9 cellular contexts compared by ENCODE assay signal in the genomic region with DNA sequence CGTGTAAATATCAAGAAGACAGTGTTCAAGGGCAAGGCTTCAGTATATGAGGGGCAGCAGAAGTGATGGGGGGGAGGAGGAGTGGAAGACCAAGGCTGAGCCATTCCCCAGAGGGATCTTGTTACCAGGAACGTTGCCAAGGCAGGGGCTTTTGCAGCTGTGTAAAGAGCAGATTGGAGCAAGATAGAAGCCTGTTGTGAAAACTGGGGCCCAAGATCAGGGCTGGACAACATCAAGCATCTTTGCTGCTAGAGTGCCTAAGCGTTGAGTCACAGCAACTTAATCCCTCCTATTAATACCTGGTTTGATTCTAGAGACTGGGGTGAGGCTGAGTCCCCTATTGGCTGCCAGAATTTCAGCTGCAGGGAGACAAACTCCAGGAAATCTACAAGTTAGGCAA. TPM values are rescaled to one million over a fixed set of nuclear protein-coding genes. Genes with fewer than 3 reads are reported as not detected.
DNase-seq lines count a peak whose midpoint lies in the region; ATAC-seq and TF ChIP-seq lines count a peak whose summit lies in the region.
"Had no signal": no experiment of that assay in that cellular context is flagged by ENCODE, and none has a peak within 500 bp of the region (broad histone marks: within the 10 kb centered on the region; RNA-seq: fewer than 3 reads in every experiment).

No MANE protein-coding gene starts in this region.

- ATAC-seq in GM19035 (IDR thresholded peaks at IDR 0.05; ENCODE audit: unreplicated experiment) = no peak

- DNase-seq in H4 (ENCODE audit: low spot score) = peak; percentile 19
- DNase-seq in NCI-H2171 treated with DMSO at 0.1 percent for 48 hours (lab: John Stamatoyannopoulos, UW) = peak; percentile 97
- DNase-seq in choroid plexus epithelial cell (ENCODE audit: low read depth) = peak; percentile 96
- DNase-seq in retinal pigment epithelial cell (ENCODE audit: low read depth) = peak; percentile 96
- DNase-seq in activated T-cell treated with anti-CD3 and anti-CD28 coated beads for 4 hours = no peak
- DNase-seq in activated effector memory CD4-positive, alpha-beta T cell treated with anti-CD3 and anti-CD28 coated beads, Interleukin-2, amount 50 U/mL, for 16 hours = no peak
- DNase-seq: left cardiac atrium, small intestine had no signal

- TF ChIP-seq CTCF in choroid plexus epithelial cell (conservative IDR thresholded peaks at IDR 0.05; ENCODE audit: low read depth, low read length) (no peak), retinal pigment epithelial cell (conservative IDR thresholded peaks at IDR 0.05; ENCODE audit: low read depth, low read length) (no peak)

- H3K4me3 ChIP-seq in choroid plexus epithelial cell (ENCODE audit: low read depth, low read length) = no peak overlapping the region
- no peak overlapping the region for H3K4me3 ChIP-seq in retinal pigment epithelial cell (ENCODE audit: low read length)

RNA-seq across cellular contexts. Expression of a gene that starts 18.4 kb away (rescaled TPM):
- 30.8 and 37.7 TPM in 2 replicates for total RNA-seq in H4 (2014; rRNA removed; shearing (Covaris generic))

Comparison
In these comparisons a context has a peak if more than half of its experiments do, and no peak if none do; other contexts are left out.
1. DNase-seq: peak in H4 (single experiment), NCI-H2171 treated with DMSO at 0.1 percent for 48 hours (single experiment), choroid plexus epithelial cell (single experiment) and retinal pigment epithelial cell (single experiment); none in activated T-cell treated with anti-CD3 and anti-CD28 coated beads for 4 hours (single experiment) and activated effector memory CD4-positive, alpha-beta T cell treated with anti-CD3 and anti-CD28 coated beads, Interleukin-2, amount 50 U/mL, for 16 hours (single experiment).